ENCODE assay signal across 21 cellular contexts in genomic region chr15:90580946-90581345, GRCh38. TPM values are rescaled to one million over a fixed set of nuclear protein-coding genes. Genes with fewer than 3 reads are reported as not detected.
A peak's percentile ranks its signal among the peaks of the same experiment; 100 is the strongest.
DNase-seq lines count a peak whose midpoint lies in the region; ATAC-seq and TF ChIP-seq lines count a peak whose summit lies in the region.
"Had no signal": no experiment of that assay in that cellular context is flagged by ENCODE, and none has a peak within 500 bp of the region (broad histone marks: within the 10 kb centered on the region; RNA-seq: fewer than 3 reads in every experiment).

No MANE protein-coding gene starts in this region.

- no peak overlapping the region for H3K4me3 Mint-ChIP-seq in activated naive CD4-positive, alpha-beta T cell treated with anti-CD3 and anti-CD28 coated beads for 36 hours
- no peak overlapping the region for H3K4me3 Mint-ChIP-seq in activated CD8-positive, alpha-beta T cell treated with anti-CD3 and anti-CD28 coated beads for 36 hours
- peak overlapping the region in 1 of 2 experiments; percentile 48; a peak in 1 of 5 replicates for H3K4me3 Mint-ChIP-seq in H9
- H3K4me3 Mint-ChIP-seq: mesothelial cell of epicardium, neural crest cell had no signal

- no peaks in the 10 kb centered on the region for H3K79me2 ChIP-seq in H9 (ENCODE audit: insufficient read depth, low read length)

- TF ChIP-seq POLR2A in heart left ventricle (IDR thresholded peaks at IDR 0.05), result no peak

- H2BK5ac ChIP-seq in H9 (ENCODE audit: insufficient read length, low read length), result no peak overlapping the region

- H3K36me3 ChIP-seq in heart left ventricle (peaks cover 0 to 9% (median 0%) of the 10 kb centered on the region in 9 donors), thoracic aorta (no peaks in the 10 kb centered on the region)

- no peaks in the 10 kb centered on the region for H3K27me3 ChIP-seq in heart left ventricle
- H3K27me3 ChIP-seq in thoracic aorta (replicated peaks; ENCODE audit: insufficient read depth), result no peaks in the 10 kb centered on the region
- peaks cover 4% of the 10 kb centered on the region; the same call in 1 of the 2 replicates for H3K27me3 ChIP-seq in H9 (ENCODE audit: insufficient read depth, low read length)
- H3K27me3 ChIP-seq: foreskin keratinocyte had no signal

- no peaks in the 10 kb centered on the region for H3K9me3 ChIP-seq in heart left ventricle
- no peaks in the 10 kb centered on the region for H3K9me3 ChIP-seq in thoracic aorta
- no peaks in the 10 kb centered on the region for H3K9me3 ChIP-seq in H9 (ENCODE audit: control insufficient read depth, low read depth, low read length)

- H4K91ac ChIP-seq in H9 (ENCODE audit: insufficient read length, low read depth, low read length), result no peak overlapping the region

- H3T11ph ChIP-seq in H9 (ENCODE audit: low read length), result no peak overlapping the region

- intact Hi-C loops in activated naive CD4-positive, alpha-beta T cell treated with anti-CD3 and anti-CD28 coated beads for 36 hours (cut with micrococcal nuclease), result loop anchor here (1.0 to 2.0 kb wide), 2 partner anchors 13 to 16 kb away; no protein-coding TSS in a partner anchor
- intact Hi-C loops in activated CD8-positive, alpha-beta T cell treated with anti-CD3 and anti-CD28 coated beads for 36 hours (cut with micrococcal nuclease), result no loop called here
- intact Hi-C loops in heart left ventricle (cut with DNase I), result loop anchor here in 1 of 10 donors (10.0 kb wide), 1 partner anchor 46 kb away; no protein-coding TSS in a partner anchor

- no peaks in the 10 kb centered on the region for H3K23me2 ChIP-seq in H9 (ENCODE audit: insufficient read length, low read depth, low read length, poor library complexity, severe bottlenecking)

- ATAC-seq in activated CD8-positive, alpha-beta T cell treated with anti-CD3 and anti-CD28 coated beads for 36 hours, result no peak
- ATAC-seq in heart left ventricle, result peak in 3 of 4 donors; percentile 48 to 63 (median 54)
- ATAC-seq in thoracic aorta (ENCODE audit: insufficient number of reproducible peaks, low FRiP score, low read depth), result no peak

- no peak overlapping the region for H3K9ac ChIP-seq in H9 (ENCODE audit: extremely low read depth, insufficient read length, low read length)

- no peak overlapping the region for H2BK15ac ChIP-seq in H9 (ENCODE audit: low read depth, low read length)

- DNase-seq in activated naive CD4-positive, alpha-beta T cell treated with anti-CD3 and anti-CD28 coated beads for 36 hours, result no peak
- no peak for DNase-seq in activated naive CD4-positive, alpha-beta T cell (lab: John Stamatoyannopoulos, UW)
- DNase-seq in activated CD8-positive, alpha-beta T cell treated with anti-CD3 and anti-CD28 coated beads for 36 hours, result no peak
- no peak for DNase-seq in heart left ventricle
- DNase-seq in thoracic aorta (ENCODE audit: low spot score), result no peak
- no peak for DNase-seq in NCI-H524 treated with DMSO at 0.1 percent for 48 hours (lab: John Stamatoyannopoulos, UW)
- no peak for DNase-seq in HuH-7 (ENCODE audit: low spot score)
- no peak for DNase-seq in H9
- DNase-seq: activated CD4-positive, alpha-beta T cell treated with anti-CD3 and anti-CD28 coated beads, Interleukin-2, amount 50 U/mL, for 1 hour; cortex of kidney; DMS79 treated with DMSO at 0.1 percent for 48 hours; foreskin keratinocyte; H7; NCI-H2029 treated with DMSO at 0.1 percent for 48 hours; NCI-H446 treated with DMSO at 0.1 percent for 48 hours; retina; RPMI8226; stimulated activated naive CD4-positive, alpha-beta T cell had no signal

- H3K27me3 Mint-ChIP-seq in activated naive CD4-positive, alpha-beta T cell treated with anti-CD3 and anti-CD28 coated beads for 36 hours (ENCODE audit: low read depth), result no peaks in the 10 kb centered on the region
- no peaks in the 10 kb centered on the region for H3K27me3 Mint-ChIP-seq in activated CD8-positive, alpha-beta T cell treated with anti-CD3 and anti-CD28 coated beads for 36 hours
- peaks cover 40% of the 10 kb centered on the region for H3K27me3 Mint-ChIP-seq in H9 (ENCODE audit: low read depth)

- no peak overlapping the region for H4K8ac ChIP-seq in H9 (replicated peaks; ENCODE audit: insufficient read length, low read depth, low read length)

- H3K27ac ChIP-seq in heart left ventricle, result peak overlapping the region in 9 of 12 donors; percentile 17 to 63 (median 49)
- H3K27ac ChIP-seq in thoracic aorta, result peak overlapping the region; percentile 0 to 54
- no peak overlapping the region for H3K27ac ChIP-seq in H9 (ENCODE audit: insufficient read length, low read depth, low read length)
- H3K27ac ChIP-seq: foreskin keratinocyte, HL-60 had no signal

- no peak overlapping the region for H2BK120ac ChIP-seq in H9 (ENCODE audit: low read depth, low read length, poor library complexity, severe bottlenecking)

- no peak overlapping the region for H3K14ac ChIP-seq in H9 (ENCODE audit: insufficient read depth, low read length)

- no peak overlapping the region for H2AK5ac ChIP-seq in H9 (ENCODE audit: insufficient read length, low read length)

- no peak overlapping the region for H4K5ac ChIP-seq in H9 (ENCODE audit: insufficient read length, low read depth, low read length)

- H3K4me1 ChIP-seq in heart left ventricle (peaks cover 0 to 58% (median 44%) of the 10 kb centered on the region in 12 donors), thoracic aorta (ENCODE audit: control insufficient read depth in 1 of 2, low read depth in 2 of 2) (peaks cover 38 to 54% of the 10 kb centered on the region in 2 donors), H9 (ENCODE audit: insufficient read depth, low read length) (peaks cover 11% of the 10 kb centered on the region)
- H3K4me1 ChIP-seq: foreskin keratinocyte had no signal

- CTCF ChIA-PET in activated naive CD4-positive, alpha-beta T cell treated with anti-CD3 and anti-CD28 coated beads for 36 hours (lab: Charles Lee), result interaction anchor here (0.9 kb wide), 1 partner anchor 288 kb away, joined by 3 read pairs; no protein-coding TSS in a partner anchor
- CTCF ChIA-PET in activated CD8-positive, alpha-beta T cell treated with anti-CD3 and anti-CD28 coated beads for 36 hours (lab: Charles Lee), result interaction anchor here (1.6 kb wide), 1 partner anchor 261 kb away, joined by 4 read pairs; no protein-coding TSS in a partner anchor

- H3K18ac ChIP-seq in H9 (ENCODE audit: insufficient read length, low read depth, low read length), result no peak overlapping the region

- no peak overlapping the region for H2BK20ac ChIP-seq in H9 (ENCODE audit: low read depth, low read length, poor library complexity, severe bottlenecking)

- no peak overlapping the region for H2AFZ ChIP-seq in H9 (ENCODE audit: low read length)

- H3K23ac ChIP-seq in H9 (ENCODE audit: insufficient read length, low read depth, low read length), result no peak overlapping the region

- WGBS in heart left ventricle, 4 donors, result 64 to 80% (median 73%) methylated on average over 3 of the region's 3 CpGs
- WGBS in H9 (ENCODE audit: extremely low coverage, insufficient read length, low lambda C conversion rate), result no CpG with 5 or more reads among the region's 3 CpGs

- no peak for TF ChIP-seq CTCF in activated CD8-positive, alpha-beta T cell treated with anti-CD3 and anti-CD28 coated beads for 36 hours (IDR thresholded peaks at IDR 0.05)
- TF ChIP-seq CTCF in heart left ventricle (IDR thresholded peaks at IDR 0.05) (no peak), thoracic aorta (IDR thresholded peaks at IDR 0.05) (no peak), H9 (conservative IDR thresholded peaks at IDR 0.05) (no peak)

- no peaks in the 10 kb centered on the region for H3K9me3 Mint-ChIP-seq in activated naive CD4-positive, alpha-beta T cell treated with anti-CD3 and anti-CD28 coated beads for 36 hours
- no peaks in the 10 kb centered on the region for H3K9me3 Mint-ChIP-seq in activated CD8-positive, alpha-beta T cell treated with anti-CD3 and anti-CD28 coated beads for 36 hours
- no peaks in the 10 kb centered on the region for H3K9me3 Mint-ChIP-seq in H9
- H3K9me3 Mint-ChIP-seq: mesothelial cell of epicardium, neural crest cell had no signal

- H3K79me1 ChIP-seq in H9 (ENCODE audit: insufficient read depth, low read depth, low read length, poor library complexity, severe bottlenecking), result no peaks in the 10 kb centered on the region

- no peak overlapping the region for H3K4ac ChIP-seq in H9 (ENCODE audit: low read depth, low read length)

- H4K20me1 ChIP-seq in H9 (ENCODE audit: control insufficient read depth, insufficient read depth, insufficient read length), result no peaks in the 10 kb centered on the region

- POLR2A ChIA-PET in activated CD8-positive, alpha-beta T cell treated with anti-CD3 and anti-CD28 coated beads for 36 hours (lab: Charles Lee), result interaction anchor here (0.8 to 3.5 kb wide), 2 partner anchors 13 to 54 kb away, joined by 3 to 13 read pairs; no protein-coding TSS in a partner anchor

- H3K27ac Mint-ChIP-seq in activated naive CD4-positive, alpha-beta T cell treated with anti-CD3 and anti-CD28 coated beads for 36 hours, result peak overlapping the region; percentile 70
- peak overlapping the region; percentile 74 for H3K27ac Mint-ChIP-seq in activated CD8-positive, alpha-beta T cell treated with anti-CD3 and anti-CD28 coated beads for 36 hours
- H3K27ac Mint-ChIP-seq in H9, result no peak overlapping the region

- no peak overlapping the region for H3K4me3 ChIP-seq in heart left ventricle
- H3K4me3 ChIP-seq in thoracic aorta, result no peak overlapping the region

- H3K4me1 Mint-ChIP-seq in activated naive CD4-positive, alpha-beta T cell treated with anti-CD3 and anti-CD28 coated beads for 36 hours (ENCODE audit: low read depth), result peaks cover 68% of the 10 kb centered on the region
- peaks cover 58% of the 10 kb centered on the region for H3K4me1 Mint-ChIP-seq in activated CD8-positive, alpha-beta T cell treated with anti-CD3 and anti-CD28 coated beads for 36 hours (ENCODE audit: low read depth)
- H3K4me1 Mint-ChIP-seq in H9, result peaks cover 55 to 65% of the 10 kb centered on the region in 2 experiments

- H3K36me3 Mint-ChIP-seq in activated naive CD4-positive, alpha-beta T cell treated with anti-CD3 and anti-CD28 coated beads for 36 hours (ENCODE audit: low read depth), result peaks cover 9% of the 10 kb centered on the region
- peaks cover 15% of the 10 kb centered on the region for H3K36me3 Mint-ChIP-seq in activated CD8-positive, alpha-beta T cell treated with anti-CD3 and anti-CD28 coated beads for 36 hours (ENCODE audit: low read depth)
- peaks cover 0 to 2% (median 0%) of the 10 kb centered on the region in 3 experiments; a peak in 1 of 7 replicates for H3K36me3 Mint-ChIP-seq in H9 (ENCODE audit: insufficient read depth in 1 of 3, low read depth in 3 of 3)

- H3K4me2 ChIP-seq in H9 (ENCODE audit: insufficient read depth, insufficient read length, low read length), result no peak overlapping the region

- H2BK12ac ChIP-seq in H9 (ENCODE audit: insufficient read length, low read depth, low read length), result no peak overlapping the region

- H3K56ac ChIP-seq in H9 (ENCODE audit: insufficient read length, low read depth, low read length), result no peak overlapping the region

RNA-seq across cellular contexts. Expression of gene CRTC3, which starts 51.2 kb away (rescaled TPM):
- 10 to 100 TPM; 40.6 to 42.7 TPM for total RNA-seq in activated naive CD4-positive, alpha-beta T cell treated with anti-CD3 and anti-CD28 coated beads for 36 hours
- total RNA-seq in activated CD8-positive, alpha-beta T cell treated with anti-CD3 and anti-CD28 coated beads for 36 hours, result 10 to 100 TPM; 27.1 to 28.7 TPM
- total RNA-seq in heart left ventricle, result 10 to 100 TPM; 21.5 to 42.2 (median 26.8) TPM
- 10 to 100 TPM; 12.0 to 22.6 TPM for polyA plus RNA-seq in heart left ventricle
- 10 to 100 TPM; 73.2 to 89.8 TPM for total RNA-seq in thoracic aorta
- 3.9 TPM in 2 replicates for total RNA-seq in H9 (2021)

Comparison
In these comparisons a context has a peak if more than half of its experiments do, and no peak if none do; other contexts are left out.
1. H3K27ac Mint-ChIP-seq: peak in activated naive CD4-positive, alpha-beta T cell treated with anti-CD3 and anti-CD28 coated beads for 36 hours (single experiment) and activated CD8-positive, alpha-beta T cell treated with anti-CD3 and anti-CD28 coated beads for 36 hours (single experiment); none in H9 (0 of 3).
2. ATAC-seq: peak in heart left ventricle (3 of 4); none in activated CD8-positive, alpha-beta T cell treated with anti-CD3 and anti-CD28 coated beads for 36 hours (single experiment) and thoracic aorta (single experiment).